Comparison of ENCODE assay signal across 8 cellular contexts in the genomic region with DNA sequence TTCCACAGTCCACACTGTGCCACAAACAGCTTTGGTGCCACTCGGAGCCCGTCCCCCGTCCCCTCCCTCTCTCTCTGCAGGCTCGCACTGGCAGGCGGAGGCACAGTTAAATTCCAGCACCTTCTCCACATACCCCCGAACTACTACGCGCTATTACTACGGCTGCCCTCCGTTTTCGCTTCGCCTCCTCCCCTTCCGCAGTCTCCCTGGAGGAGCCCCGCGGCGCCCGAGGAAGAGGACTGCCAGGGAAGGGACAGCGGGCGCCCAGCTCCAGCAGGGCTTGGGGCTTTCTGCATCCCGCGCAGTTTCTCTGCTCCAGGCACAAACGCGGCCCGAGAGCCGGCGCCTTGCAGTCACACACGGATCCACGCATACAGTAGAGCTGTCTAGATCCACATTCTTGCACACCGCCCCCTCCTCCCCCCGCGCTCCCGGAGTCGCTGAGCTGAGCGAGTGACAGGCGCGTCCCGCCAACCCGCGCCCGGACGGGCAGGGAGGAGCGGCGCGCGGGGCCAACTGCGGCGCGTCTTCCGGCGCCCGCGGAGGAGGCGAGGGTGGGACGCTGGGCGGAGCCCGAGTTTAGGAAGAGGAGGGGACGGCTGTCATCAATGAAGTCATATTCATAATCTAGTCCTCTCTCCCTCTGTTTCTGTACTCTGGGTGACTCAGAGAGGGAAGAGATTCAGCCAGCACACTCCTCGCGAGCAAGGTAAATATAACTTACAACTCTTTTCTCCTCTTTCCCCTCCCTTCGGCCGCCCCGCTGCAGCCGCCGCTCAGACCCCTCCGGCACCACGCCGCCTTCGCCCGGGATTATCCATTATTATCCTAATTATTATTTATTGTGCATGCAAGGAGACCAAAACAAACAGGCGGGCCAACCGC. TPM values are rescaled to one million over a fixed set of nuclear protein-coding genes. Genes with fewer than 3 reads are reported as not detected.
DNase-seq lines count a peak whose midpoint lies in the region; ATAC-seq and TF ChIP-seq lines count a peak whose summit lies in the region.

Gene SMARCA2 (plus strand): TSS at position 652 of the 885 bp plus-strand sequence. CDS start 13,676 bp downstream, outside the sequence.

- peaks cover 22% of the 10 kb centered on the region for H3K4me1 ChIP-seq in hepatocyte (ENCODE audit: insufficient read depth)

- under 1% methylated on average over 68 of the region's 71 CpGs for WGBS in hepatocyte (ENCODE audit: low lambda C conversion rate, missing lambda C conversion rate)

- no peaks in the 10 kb centered on the region for H3K27me3 ChIP-seq in hepatocyte

- DNase-seq in NCI-H2081 (lab: John Stamatoyannopoulos, UW) (peak; percentile 92 to 95), T1000 (lab: John Stamatoyannopoulos, UW) (peak; percentile 90), astrocyte of the hippocampus (ENCODE audit: low read depth, low spot score) (peak; percentile 99), hepatocyte (ENCODE audit: low spot score) (peak; percentile 98), retina (peak; percentile 95), OCI-M2 (lab: John Stamatoyannopoulos, UW; ENCODE audit: unreplicated experiment) (no peak)

- H3K27ac ChIP-seq in hepatocyte = peak within 1 kb of the TSS; percentile 88

- peaks cover 4% of the 10 kb centered on the region for H4K20me1 ChIP-seq in hepatocyte (ENCODE audit: insufficient read depth, poor library complexity, severe bottlenecking)

- peak within 1 kb of the TSS; percentile 89 for H3K4me3 ChIP-seq in hepatocyte

- H2AFZ ChIP-seq in hepatocyte = peak within 1 kb of the TSS; percentile 74

- no peaks in the 10 kb centered on the region for H3K9me2 ChIP-seq in hepatocyte (replicated peaks; ENCODE audit: insufficient read depth)

- ATAC-seq in GM18511 (IDR thresholded peaks at IDR 0.05; ENCODE audit: unreplicated experiment) (peak; percentile 72), HG02981 (IDR thresholded peaks at IDR 0.05; ENCODE audit: unreplicated experiment) (peak; percentile 80)

- H3K79me2 ChIP-seq in hepatocyte = peaks cover 19% of the 10 kb centered on the region

- no peak for TF ChIP-seq CTCF in hepatocyte (IDR thresholded peaks at IDR 0.05; ENCODE audit: poor library complexity)

- H3K36me3 ChIP-seq in hepatocyte (replicated peaks; ENCODE audit: insufficient read depth, low read depth) = no peaks in the 10 kb centered on the region

- H3K9me3 ChIP-seq in hepatocyte (ENCODE audit: low read depth) = no peaks in the 10 kb centered on the region

- peak within 1 kb of the TSS; percentile 95 for H3K4me2 ChIP-seq in hepatocyte

RNA-seq across cellular contexts. Expression of gene SMARCA2, which starts in this region (rescaled TPM):
- total RNA-seq in hepatocyte = 65.3 and 95.1 TPM in 2 replicates
- polyA plus RNA-seq in hepatocyte = 30.1 and 39.9 TPM in 2 replicates
